Comparison of ENCODE assay signal across 11 cellular contexts in the genomic region with DNA sequence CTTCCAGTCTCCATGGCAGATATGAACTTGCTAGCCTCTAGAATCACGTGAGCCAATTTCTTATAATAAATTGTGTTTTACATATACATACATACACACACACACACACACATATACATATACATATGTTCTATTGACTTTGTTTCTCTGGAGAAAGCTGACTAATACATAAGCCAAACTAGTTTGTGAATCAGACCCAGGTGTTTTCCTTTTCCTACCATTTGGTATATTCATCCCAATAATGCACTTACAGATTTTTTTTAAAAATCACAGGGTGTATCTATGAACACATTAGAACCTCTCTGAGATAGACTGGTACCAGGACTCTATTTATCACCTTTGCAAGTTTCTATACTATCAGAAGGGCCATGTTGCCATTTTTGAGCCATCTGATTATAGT.
"Had no signal": no experiment of that assay in that cellular context is flagged by ENCODE, and none has a peak within 500 bp of the region (broad histone marks: within the 10 kb centered on the region; RNA-seq: fewer than 3 reads in every experiment).

No MANE protein-coding gene starts in this region.

- H3K4me3 ChIP-seq: GM23248, GM23338, HAP-1 had no signal

- H3K4me1 ChIP-seq: HAP-1 had no signal

- H3K9ac ChIP-seq: GM23248 had no signal

- H3K36me3 ChIP-seq: HAP-1 had no signal

- DNase-seq: GM23248, GOT3, H7, H9, HCEC 1CT, HFFc6 had no signal

- H3K9me3 ChIP-seq: HAP-1 had no signal

- H3K4me2 ChIP-seq: GM23338 had no signal

- H2AFZ ChIP-seq: GM23248, GM23338 had no signal

- H3K27ac ChIP-seq: GM23248 had no signal

- ATAC-seq: GM23338, HCT116 had no signal

- FAIRE-seq: H1, H54 had no signal
